ENCODE assay signal across 1 cellular context in genomic region chr11:86205415-86206268, GRCh38.
TF ChIP-seq lines count a peak whose summit lies in the region.

No MANE protein-coding gene starts in this region.

TF ChIP-seq in HepG2, 621 proteins besides CTCF, POLR2A, EP300 and RAD21 (continued from another document and continues in another):
- peak; percentile 30; the same call in 1 of the 2 replicates for TF ChIP-seq FOSL2 (CRISPR knock-in tag; IDR thresholded peaks at IDR 0.05)
- TF ChIP-seq ZNF180 (CRISPR knock-in tag; IDR thresholded peaks at IDR 0.05; ENCODE audit: borderline replicate concordance, low read depth), result no peak
- no peak for TF ChIP-seq SOX13 (IDR thresholded peaks at IDR 0.05)
- TF ChIP-seq SOX13 (CRISPR knock-in tag; conservative IDR thresholded peaks at IDR 0.05 in 1 of 2, IDR thresholded peaks at IDR 0.05 in 1 of 2), result peak in 1 of 2 experiments; percentile 31; a peak in 1 of 4 replicates
- peak; percentile 29; the same call in 1 of the 2 replicates for TF ChIP-seq EHMT2 (IDR thresholded peaks at IDR 0.05; ENCODE audit: borderline replicate concordance, low read depth, low read length)
- no peak for TF ChIP-seq ZBTB40 (IDR thresholded peaks at IDR 0.05)
- no peak for TF ChIP-seq ZBTB40 (CRISPR knock-in tag; IDR thresholded peaks at IDR 0.05)
- peak; percentile 52 for TF ChIP-seq STAG1 (CRISPR knock-in tag; IDR thresholded peaks at IDR 0.05)
- TF ChIP-seq ZBTB7B (CRISPR knock-in tag; IDR thresholded peaks at IDR 0.05), result no peak
- 0 out of 2 replicates have a peak, but pooled peaks have one; percentile 17 for TF ChIP-seq FOXA1 (IDR thresholded peaks at IDR 0.05)
- TF ChIP-seq FOXA1 (CRISPR knock-in tag; IDR thresholded peaks at IDR 0.05), result peak; percentile 73
- TF ChIP-seq TBL1XR1 (IDR thresholded peaks at IDR 0.05; ENCODE audit: borderline replicate concordance, low read length, partially characterized antibody), result no peak
- no peak for TF ChIP-seq FOXP1 (IDR thresholded peaks at IDR 0.05)
- no peak for TF ChIP-seq FOXP1 (CRISPR knock-in tag; IDR thresholded peaks at IDR 0.05)
- 0 out of 2 replicates have a peak, but pooled peaks have one; percentile 27 for TF ChIP-seq ZNF280D (CRISPR knock-in tag; IDR thresholded peaks at IDR 0.05)
- no peak for TF ChIP-seq HOXA9 (CRISPR knock-in tag; IDR thresholded peaks at IDR 0.05; ENCODE audit: borderline replicate concordance)
- no peak for TF ChIP-seq ZNF646 (CRISPR knock-in tag; IDR thresholded peaks at IDR 0.05)
- peak; percentile 74 for TF ChIP-seq TCF7 (IDR thresholded peaks at IDR 0.05; ENCODE audit: low read depth)
- TF ChIP-seq ZNF841 (CRISPR knock-in tag; IDR thresholded peaks at IDR 0.05; ENCODE audit: borderline replicate concordance), result no peak
- no peak for TF ChIP-seq ZNF780A (CRISPR knock-in tag; IDR thresholded peaks at IDR 0.05)
- TF ChIP-seq PATZ1 (CRISPR knock-in tag; IDR thresholded peaks at IDR 0.05), result 0 out of 2 replicates have a peak, but pooled peaks have one; percentile 13
- peak; percentile 67; the same call in 1 of the 2 replicates for TF ChIP-seq GATAD2A (CRISPR knock-in tag; IDR thresholded peaks at IDR 0.05)
- 0 out of 2 replicates have a peak, but pooled peaks have one; percentile 55 for TF ChIP-seq ZBTB33 (CRISPR knock-in tag; IDR thresholded peaks at IDR 0.05)
- no peak; the same call in 1 of the 2 replicates for TF ChIP-seq SMAD3 (CRISPR knock-in tag; IDR thresholded peaks at IDR 0.05)
- no peak for TF ChIP-seq KLF6 (CRISPR knock-in tag; IDR thresholded peaks at IDR 0.05)
- no peak for TF ChIP-seq MTF2 (CRISPR knock-in tag; IDR thresholded peaks at IDR 0.05; ENCODE audit: borderline replicate concordance)
- TF ChIP-seq NFRKB (IDR thresholded peaks at IDR 0.05), result no peak
- TF ChIP-seq MTA3 (CRISPR knock-in tag; IDR thresholded peaks at IDR 0.05), result no peak
- 0 out of 2 replicates have a peak, but pooled peaks have one; percentile 30 for TF ChIP-seq THAP11 (CRISPR knock-in tag; IDR thresholded peaks at IDR 0.05)
- TF ChIP-seq HDAC2 (CRISPR knock-in tag; IDR thresholded peaks at IDR 0.05), result peak; percentile 33; the same call in 1 of the 2 replicates
- peak; percentile 40; the same call in 1 of the 2 replicates for TF ChIP-seq FOXA3 (CRISPR knock-in tag; IDR thresholded peaks at IDR 0.05)
- no peak for TF ChIP-seq ZNF232 (CRISPR knock-in tag; IDR thresholded peaks at IDR 0.05; ENCODE audit: borderline replicate concordance)
- TF ChIP-seq ZNF672 (CRISPR knock-in tag; IDR thresholded peaks at IDR 0.05), result no peak
- TF ChIP-seq TRIM24 (CRISPR knock-in tag; IDR thresholded peaks at IDR 0.05), result no peak
- TF ChIP-seq HNRNPH1 (optimal IDR thresholded peaks at IDR 0.05; ENCODE audit: low read depth, low read length), result no peak
- peak; percentile 92 for TF ChIP-seq ZNF460 (CRISPR knock-in tag; IDR thresholded peaks at IDR 0.05; ENCODE audit: borderline replicate concordance)
- no peak for TF ChIP-seq RBFOX2 (IDR thresholded peaks at IDR 0.05; ENCODE audit: low read depth, low read length)
- no peak for TF ChIP-seq ZNF121 (CRISPR knock-in tag; IDR thresholded peaks at IDR 0.05)
- peak; percentile 60 for TF ChIP-seq ZFY (CRISPR knock-in tag; IDR thresholded peaks at IDR 0.05)
- TF ChIP-seq ZNF44 (CRISPR knock-in tag; IDR thresholded peaks at IDR 0.05), result no peak
- peak; percentile 80 for TF ChIP-seq CEBPB (IDR thresholded peaks at IDR 0.05; ENCODE audit: borderline replicate concordance, low read depth, low read length)
